ENCODE assay signal across 8 cellular contexts in genomic region chr3:111895079-111895478, GRCh38. TPM values are rescaled to one million over a fixed set of nuclear protein-coding genes. Genes with fewer than 3 reads are reported as not detected.
A peak's percentile ranks its signal among the peaks of the same experiment; 100 is the strongest.
DNase-seq lines count a peak whose midpoint lies in the region; ATAC-seq and TF ChIP-seq lines count a peak whose summit lies in the region.

No MANE protein-coding gene starts in this region.

- H3K4ac ChIP-seq in mesenchymal stem cell (ENCODE audit: low read depth in 1 of 2, low read length in 2 of 2) = no peak overlapping the region

- H3K27me3 Mint-ChIP-seq in activated T-helper 17 cell treated with anti-CD3 and anti-CD28 coated beads, Interleukin-2, amount 50 U/mL, for 72 hours = no peaks in the 10 kb centered on the region

- H3F3A ChIP-seq in MM.1S (ENCODE audit: insufficient read depth, low read length) = 0 out of 2 replicates have a peak, but pooled peaks cover 4% of the 10 kb centered on the region

- H3K79me1 ChIP-seq in mesenchymal stem cell (replicated peaks; ENCODE audit: low read length, poor library complexity, severe bottlenecking) = peaks cover 21% of the 10 kb centered on the region

- peaks cover 8% of the 10 kb centered on the region; the same call in 1 of the 2 replicates for H3K4me1 ChIP-seq in MM.1S (ENCODE audit: low read length)
- H3K4me1 ChIP-seq in mesenchymal stem cell (ENCODE audit: control insufficient read depth, insufficient read depth, low read depth, low read length) = no peaks in the 10 kb centered on the region

- H3K27me3 ChIP-seq in MM.1S (replicated peaks; ENCODE audit: insufficient read depth, low read length) = no peaks in the 10 kb centered on the region
- no peaks in the 10 kb centered on the region for H3K27me3 ChIP-seq in mesenchymal stem cell (ENCODE audit: control insufficient read depth in 1 of 2, insufficient read depth in 1 of 2, low read length in 2 of 2)

- 83% methylated on average over 1 of the region's 1 CpG for WGBS in mesenchymal stem cell

- peak; percentile 20; the same call in 1 of the 2 replicates for TF ChIP-seq CTCF in MM.1S (IDR thresholded peaks at IDR 0.05; ENCODE audit: low read length)

- H2AK5ac ChIP-seq in mesenchymal stem cell (ENCODE audit: low read length, severe bottlenecking) = no peak overlapping the region

- no peak overlapping the region for H3K4me3 Mint-ChIP-seq in activated T-helper 17 cell treated with anti-CD3 and anti-CD28 coated beads, Interleukin-2, amount 50 U/mL, for 72 hours

- no peak overlapping the region for H3K18ac ChIP-seq in mesenchymal stem cell (ENCODE audit: low read depth in 1 of 2, low read length in 2 of 2)

- peaks cover under 1% of the 10 kb centered on the region for H3K4me1 Mint-ChIP-seq in activated T-helper 17 cell treated with anti-CD3 and anti-CD28 coated beads, Interleukin-2, amount 50 U/mL, for 72 hours

- no peaks in the 10 kb centered on the region for H3K9me3 Mint-ChIP-seq in activated T-helper 17 cell treated with anti-CD3 and anti-CD28 coated beads, Interleukin-2, amount 50 U/mL, for 72 hours

- no peak overlapping the region for H3K14ac ChIP-seq in mesenchymal stem cell (ENCODE audit: low read length in 2 of 2)

- H3K4me2 ChIP-seq in MM.1S (ENCODE audit: low read depth, low read length) = no peak overlapping the region
- no peak overlapping the region for H3K4me2 ChIP-seq in mesenchymal stem cell (ENCODE audit: low read length, poor library complexity, severe bottlenecking)

- no peak overlapping the region for H2BK120ac ChIP-seq in mesenchymal stem cell (ENCODE audit: low read depth, low read length)

- H3K9me3 ChIP-seq in MM.1S (replicated peaks; ENCODE audit: insufficient read depth, low read length) = no peaks in the 10 kb centered on the region
- H3K9me3 ChIP-seq in mesenchymal stem cell (ENCODE audit: control insufficient read depth, low read length) = peaks cover 18% of the 10 kb centered on the region

- H3K4me3 ChIP-seq in MM.1S (ENCODE audit: low read length) = no peak overlapping the region
- no peak overlapping the region for H3K4me3 ChIP-seq in mesenchymal stem cell (ENCODE audit: insufficient read depth in 1 of 2, low read depth in 1 of 2, low read length in 2 of 2)

- no peak overlapping the region for H2BK5ac ChIP-seq in mesenchymal stem cell (ENCODE audit: low read depth, low read length, poor library complexity, severe bottlenecking)

- H4K8ac ChIP-seq in mesenchymal stem cell (ENCODE audit: low read length) = no peak overlapping the region

- peak; percentile 49 for DNase-seq in EH (ENCODE audit: low read depth)
- DNase-seq in MM.1S = peak; percentile 28
- DNase-seq in mesenchymal stem cell = peak; percentile 70
- DNase-seq in GOT3 (lab: John Stamatoyannopoulos, UW) = no peak
- no peak for DNase-seq in DMS79 (lab: John Stamatoyannopoulos, UW)

- no peak overlapping the region for H2BK12ac ChIP-seq in mesenchymal stem cell (ENCODE audit: low read length in 2 of 2)

- ATAC-seq in activated T-helper 17 cell treated with anti-CD3 and anti-CD28 coated beads, Interleukin-2, amount 50 U/mL, for 72 hours (replicated peaks) = peak; percentile 21
- ATAC-seq in GM18870 (IDR thresholded peaks at IDR 0.05; ENCODE audit: unreplicated experiment) (no peak), HG03521 (IDR thresholded peaks at IDR 0.05; ENCODE audit: unreplicated experiment) (no peak)

- no peaks in the 10 kb centered on the region for H3K36me3 Mint-ChIP-seq in activated T-helper 17 cell treated with anti-CD3 and anti-CD28 coated beads, Interleukin-2, amount 50 U/mL, for 72 hours (ENCODE audit: low read depth)

- no peaks in the 10 kb centered on the region for H3K9me2 ChIP-seq in MM.1S (replicated peaks; ENCODE audit: insufficient read depth, low read length)

- H3K36me3 ChIP-seq in MM.1S (replicated peaks; ENCODE audit: insufficient read depth, low read length) = no peaks in the 10 kb centered on the region
- H3K36me3 ChIP-seq in mesenchymal stem cell (ENCODE audit: control insufficient read depth in 1 of 2, insufficient read depth in 2 of 2, low read depth in 1 of 2, low read length in 2 of 2) = peaks cover 5 to 37% of the 10 kb centered on the region in 2 experiments

- no peak overlapping the region for H3K23ac ChIP-seq in mesenchymal stem cell (ENCODE audit: low read length in 2 of 2)

- no peak overlapping the region for H3K9ac ChIP-seq in MM.1S (ENCODE audit: low read length)
- no peak overlapping the region for H3K9ac ChIP-seq in mesenchymal stem cell (ENCODE audit: low read length)

- no peaks in the 10 kb centered on the region for H3K79me2 ChIP-seq in MM.1S (ENCODE audit: low read length)

- no peak overlapping the region for H3K27ac ChIP-seq in MM.1S (ENCODE audit: low read length)
- no peak overlapping the region for H3K27ac ChIP-seq in mesenchymal stem cell (ENCODE audit: low read length, poor library complexity, severe bottlenecking)

- H4K20me1 ChIP-seq in MM.1S (ENCODE audit: insufficient read depth, low read length) = no peaks in the 10 kb centered on the region

- H2BK15ac ChIP-seq in mesenchymal stem cell (ENCODE audit: low read depth, poor library complexity, severe bottlenecking) = no peak overlapping the region

- no peak overlapping the region for H2AFZ ChIP-seq in MM.1S (ENCODE audit: low read length)
- no peak overlapping the region for H2AFZ ChIP-seq in mesenchymal stem cell (ENCODE audit: low read depth, low read length)

- no peak overlapping the region for H4K91ac ChIP-seq in mesenchymal stem cell (ENCODE audit: low read length)

- no peak overlapping the region for H3K27ac Mint-ChIP-seq in activated T-helper 17 cell treated with anti-CD3 and anti-CD28 coated beads, Interleukin-2, amount 50 U/mL, for 72 hours

RNA-seq across cellular contexts. Expression of gene PHLDB2, which starts 36.0 kb away (rescaled TPM):
- 1 to 10 TPM; 2.9 TPM for total RNA-seq in activated T-helper 17 cell treated with anti-CD3 and anti-CD28 coated beads, Interleukin-2, amount 50 U/mL, for 72 hours
- 17.0 TPM for polyA plus RNA-seq in mesenchymal stem cell (2013, experiment 1 of 2)
- polyA plus RNA-seq in mesenchymal stem cell (2013, experiment 2 of 2) = 17.5 TPM

Comparison
In these comparisons a context has a peak if more than half of its experiments do, and no peak if none do; other contexts are left out.
1. DNase-seq: peak in EH (single experiment), MM.1S (single experiment) and mesenchymal stem cell (single experiment); none in GOT3 (single experiment) and DMS79 (single experiment).